Comparison of ENCODE assay signal across 22 cellular contexts in the genomic region with DNA sequence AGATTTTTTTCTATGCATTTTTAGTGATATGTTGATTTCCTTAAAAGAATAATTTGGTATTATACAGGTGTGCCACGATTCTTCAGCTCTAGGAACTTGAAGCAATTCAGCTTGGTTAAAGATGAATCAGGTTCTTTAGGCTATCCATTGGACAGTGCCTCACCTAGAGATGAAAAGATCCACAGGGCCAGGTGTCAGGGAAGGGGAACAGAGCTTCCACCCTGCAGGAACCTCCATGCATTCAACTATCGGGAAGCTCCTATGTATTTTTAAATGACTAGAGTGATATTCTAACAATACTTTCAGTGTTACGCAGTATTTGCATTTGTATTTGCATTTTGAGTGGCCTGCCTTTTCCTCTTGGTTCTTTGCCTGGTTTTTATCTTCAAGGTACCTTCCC. TPM values are rescaled to one million over a fixed set of nuclear protein-coding genes. Genes with fewer than 3 reads are reported as not detected.
DNase-seq lines count a peak whose midpoint lies in the region; ATAC-seq and TF ChIP-seq lines count a peak whose summit lies in the region.
"Had no signal": no experiment of that assay in that cellular context is flagged by ENCODE, and none has a peak within 500 bp of the region (broad histone marks: within the 10 kb centered on the region; RNA-seq: fewer than 3 reads in every experiment).

No MANE protein-coding gene starts in this region.

- no TSS peak for BruUV-seq in Caco-2 (replicated peaks; lab: Mats Ljungman, UMichigan)

- H3K9me3 Mint-ChIP-seq in Caco-2 (ENCODE audit: unreplicated experiment), result no peaks in the 10 kb centered on the region
- H3K9me3 Mint-ChIP-seq: activated B cell treated with CpG ODN at 0.5 μM for 24 hours; activated CD4-positive, alpha-beta memory T cell treated with anti-CD3 and anti-CD28 coated beads for 36 hours; natural killer cell treated with Interleukin-12 subunit alpha and Interleukin-12 subunit beta and Interleukin-15 and Interleukin-18, amount 100 ng/mL, for 72 hours; stimulated activated memory B cell treated with anti-CD40 and anti-IgM and Interleukin-4, amounts not matched to agents 10 μg/mL and 1 μg/mL and 100 μg/mL, for 72 hours had no signal

- H3K4me1 Mint-ChIP-seq in Caco-2 (ENCODE audit: low read depth, unreplicated experiment) (peaks cover 42% of the 10 kb centered on the region), T-helper 17 cell (peaks cover 19% of the 10 kb centered on the region)
- H3K4me1 Mint-ChIP-seq: activated B cell treated with CpG ODN at 0.5 μM for 24 hours; stimulated activated memory B cell treated with anti-CD40 and anti-IgM and Interleukin-4, amounts not matched to agents 10 μg/mL and 1 μg/mL and 100 μg/mL, for 72 hours had no signal

- no peaks in the 10 kb centered on the region for H3K9me3 ChIP-seq in Caco-2
- H3K9me3 ChIP-seq in T-helper 17 cell (ENCODE audit: control insufficient read depth, low read length, poor library complexity, severe bottlenecking), result no peaks in the 10 kb centered on the region
- H3K9me3 ChIP-seq in iPS-20b (ENCODE audit: insufficient read depth, low read depth, low read length), result no peaks in the 10 kb centered on the region
- H3K9me3 ChIP-seq: adrenal gland; BLaER1 treated with 17β-estradiol and CSF1 and Interleukin-3, amounts not matched to agents 10 nM and 100 nM had no signal

- H3K36me3 ChIP-seq in Caco-2 (ENCODE audit: control insufficient read depth, insufficient read depth, low read length), result no peaks in the 10 kb centered on the region
- H3K36me3 ChIP-seq in iPS-20b (ENCODE audit: insufficient read depth, low read depth, low read length), result no peaks in the 10 kb centered on the region
- H3K36me3 ChIP-seq: adrenal gland; BLaER1 treated with 17β-estradiol and CSF1 and Interleukin-3, amounts not matched to agents 10 nM and 100 nM had no signal

- H3K27ac Mint-ChIP-seq in Caco-2 (ENCODE audit: unreplicated experiment), result peak overlapping the region; percentile 74
- peak overlapping the region; percentile 21 for H3K27ac Mint-ChIP-seq in T-helper 17 cell
- H3K27ac Mint-ChIP-seq: activated B cell treated with CpG ODN at 0.5 μM for 24 hours; activated CD4-positive, alpha-beta memory T cell treated with anti-CD3 and anti-CD28 coated beads for 36 hours; natural killer cell treated with Interleukin-12 subunit alpha and Interleukin-12 subunit beta and Interleukin-15 and Interleukin-18, amount 100 ng/mL, for 72 hours; stimulated activated memory B cell treated with anti-CD40 and anti-IgM and Interleukin-4, amounts not matched to agents 10 μg/mL and 1 μg/mL and 100 μg/mL, for 72 hours had no signal

- POLR2A ChIA-PET in Caco-2 (lab: Charles Lee), result no interaction called here

- CTCF ChIA-PET in Caco-2 (lab: Charles Lee), result interaction anchor here (1.1 kb wide), 1 partner anchor 23 kb away, joined by 3 read pairs; no protein-coding TSS in a partner anchor

- H3K27me3 ChIP-seq in Caco-2 (replicated peaks; ENCODE audit: control insufficient read depth, insufficient read depth, low read length), result no peaks in the 10 kb centered on the region
- no peaks in the 10 kb centered on the region for H3K27me3 ChIP-seq in iPS-20b (ENCODE audit: insufficient read depth, low read length)
- H3K27me3 ChIP-seq: adrenal gland; BLaER1 treated with 17β-estradiol and CSF1 and Interleukin-3, amounts not matched to agents 10 nM and 100 nM had no signal

- ATAC-seq in T-helper 17 cell (no peak), HG02970 (IDR thresholded peaks at IDR 0.05; ENCODE audit: low FRiP score, unreplicated experiment) (no peak)
- ATAC-seq: natural killer cell treated with Interleukin-12 subunit alpha and Interleukin-12 subunit beta and Interleukin-15 and Interleukin-18, amount 100 ng/mL, for 72 hours; stimulated activated memory B cell treated with anti-CD40 and anti-IgM and Interleukin-4, amounts not matched to agents 10 μg/mL and 1 μg/mL and 100 μg/mL, for 72 hours had no signal

- H3K4me1 ChIP-seq in Caco-2 (peaks cover 22% of the 10 kb centered on the region), iPS-20b (ENCODE audit: insufficient read depth, low read length) (peaks cover 15% of the 10 kb centered on the region)
- H3K4me1 ChIP-seq: adrenal gland had no signal

- TF ChIP-seq CTCF in Caco-2 (IDR thresholded peaks at IDR 0.05; ENCODE audit: insufficient read depth in 1 of 2, low read depth in 1 of 2, low read length in 1 of 2, severe bottlenecking in 1 of 2, unreplicated experiment in 1 of 2), result no peak

- no peak overlapping the region for H3K27ac ChIP-seq in iPS-20b (ENCODE audit: low read length)
- no peak overlapping the region for H3K27ac ChIP-seq in substantia nigra (ENCODE audit: low read depth, low read length, poor library complexity, severe bottlenecking)
- H3K27ac ChIP-seq: adrenal gland; BLaER1 treated with 17β-estradiol and CSF1 and Interleukin-3, amounts not matched to agents 10 nM and 100 nM had no signal

- DNase-seq in Caco-2, result no peak
- no peak for DNase-seq in T-helper 17 cell
- DNase-seq in epidermal melanocyte (ENCODE audit: insufficient read length, low spot score), result no peak
- DNase-seq in substantia nigra (lab: John Stamatoyannopoulos, UW), result no peak
- DNase-seq: activated B cell treated with CpG ODN at 0.5 μM for 24 hours; activated CD4-positive, alpha-beta memory T cell treated with anti-CD3 and anti-CD28 coated beads for 36 hours; activated T-cell treated with anti-CD3 and anti-CD28 coated beads for 4 hours; adrenal gland; dermis blood vessel endothelial cell; EL; GOT3; Kasumi-1; mesendoderm; NCI-H1092 treated with DMSO at 0.1 percent for 48 hours; NCI-H2029 treated with DMSO at 0.1 percent for 48 hours; NCI-H446; posterior cingulate gyrus had no signal

- intact Hi-C loops in Caco-2 (cut with micrococcal nuclease; ENCODE audit: unreplicated experiment), result no loop called here

- H3K4me3 ChIP-seq in Caco-2 (ENCODE audit: low read depth, low read length) (no peak overlapping the region), iPS-20b (ENCODE audit: low read length) (0 out of 2 replicates have a peak overlapping the region, but pooled peaks have one; percentile 6)
- H3K4me3 ChIP-seq: adrenal gland; BLaER1 treated with 17β-estradiol and CSF1 and Interleukin-3, amounts not matched to agents 10 nM and 100 nM had no signal

- peaks cover 31% of the 10 kb centered on the region for H3K36me3 Mint-ChIP-seq in Caco-2 (ENCODE audit: insufficient read depth, unreplicated experiment)
- peaks cover 3% of the 10 kb centered on the region for H3K36me3 Mint-ChIP-seq in T-helper 17 cell (ENCODE audit: low read depth)
- H3K36me3 Mint-ChIP-seq: natural killer cell treated with Interleukin-12 subunit alpha and Interleukin-12 subunit beta and Interleukin-15 and Interleukin-18, amount 100 ng/mL, for 72 hours; stimulated activated memory B cell treated with anti-CD40 and anti-IgM and Interleukin-4, amounts not matched to agents 10 μg/mL and 1 μg/mL and 100 μg/mL, for 72 hours had no signal

- H3K4me3 Mint-ChIP-seq in Caco-2 (ENCODE audit: unreplicated experiment) (no peak overlapping the region), T-helper 17 cell (no peak overlapping the region)
- H3K4me3 Mint-ChIP-seq: activated B cell treated with CpG ODN at 0.5 μM for 24 hours; activated CD4-positive, alpha-beta memory T cell treated with anti-CD3 and anti-CD28 coated beads for 36 hours; natural killer cell treated with Interleukin-12 subunit alpha and Interleukin-12 subunit beta and Interleukin-15 and Interleukin-18, amount 100 ng/mL, for 72 hours; stimulated activated memory B cell treated with anti-CD40 and anti-IgM and Interleukin-4, amounts not matched to agents 10 μg/mL and 1 μg/mL and 100 μg/mL, for 72 hours had no signal

- no peak overlapping the region for H3K9ac ChIP-seq in iPS-20b (ENCODE audit: low read depth, low read length)
- H3K9ac ChIP-seq: BLaER1 treated with 17β-estradiol and CSF1 and Interleukin-3, amounts not matched to agents 10 nM and 100 nM had no signal

- no peaks in the 10 kb centered on the region for H3K27me3 Mint-ChIP-seq in Caco-2 (ENCODE audit: insufficient read depth, unreplicated experiment)
- no peaks in the 10 kb centered on the region for H3K27me3 Mint-ChIP-seq in T-helper 17 cell
- H3K27me3 Mint-ChIP-seq: activated B cell treated with CpG ODN at 0.5 μM for 24 hours; activated CD4-positive, alpha-beta memory T cell treated with anti-CD3 and anti-CD28 coated beads for 36 hours; stimulated activated memory B cell treated with anti-CD40 and anti-IgM and Interleukin-4, amounts not matched to agents 10 μg/mL and 1 μg/mL and 100 μg/mL, for 72 hours had no signal

RNA-seq across cellular contexts. Expression of a gene that starts 40.2 kb away (rescaled TPM):
- 140 and 147 TPM in 2 replicates for total RNA-seq in Caco-2 (2022)
- 10 to 100 TPM; 26.6 to 28.9 TPM for total RNA-seq in T-helper 17 cell

RNA-seq across cellular contexts. Expression of a gene that starts 40.4 kb away (rescaled TPM):
- total RNA-seq in Caco-2 (2022) (5.3 and 6.3 TPM in 2 replicates), T-helper 17 cell (not detected)
- total RNA-seq: activated B cell treated with CpG ODN at 0.5 μM for 24 hours; natural killer cell treated with Interleukin-12 subunit alpha and Interleukin-12 subunit beta and Interleukin-15 and Interleukin-18, amount 100 ng/mL, for 72 hours had no signal
